ENCODE assay signal across 1 cellular context in the genomic region with DNA sequence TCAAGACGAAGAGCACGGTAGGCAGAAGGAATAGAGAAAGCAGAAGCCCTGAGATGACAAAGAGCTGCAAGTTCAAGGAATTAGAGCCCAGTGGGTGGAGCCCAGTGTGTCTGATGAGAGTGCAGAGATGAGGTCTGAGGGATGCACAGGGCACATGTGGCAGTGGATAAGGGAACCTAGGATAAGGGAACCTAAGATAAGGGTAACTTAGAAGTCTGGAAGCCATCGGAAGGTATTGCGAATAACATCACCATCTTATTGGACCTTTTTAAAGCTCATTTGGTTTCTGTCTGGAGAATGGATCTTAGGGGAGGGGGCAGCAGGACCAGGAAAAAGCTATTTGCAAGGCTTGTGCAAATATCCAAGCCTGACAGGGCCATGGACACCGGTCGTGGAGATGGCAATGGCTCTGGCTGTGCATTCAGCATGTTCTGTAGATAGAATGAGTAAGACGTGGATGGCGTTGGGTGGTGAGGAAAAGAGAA.
TF ChIP-seq lines count a peak whose summit lies in the region.

No MANE protein-coding gene starts in this region.

TF ChIP-seq in K562, 482 proteins besides CTCF, POLR2A, EP300 and RAD21 (continued from another document and continues in another):
- TF ChIP-seq, protein P1, sequence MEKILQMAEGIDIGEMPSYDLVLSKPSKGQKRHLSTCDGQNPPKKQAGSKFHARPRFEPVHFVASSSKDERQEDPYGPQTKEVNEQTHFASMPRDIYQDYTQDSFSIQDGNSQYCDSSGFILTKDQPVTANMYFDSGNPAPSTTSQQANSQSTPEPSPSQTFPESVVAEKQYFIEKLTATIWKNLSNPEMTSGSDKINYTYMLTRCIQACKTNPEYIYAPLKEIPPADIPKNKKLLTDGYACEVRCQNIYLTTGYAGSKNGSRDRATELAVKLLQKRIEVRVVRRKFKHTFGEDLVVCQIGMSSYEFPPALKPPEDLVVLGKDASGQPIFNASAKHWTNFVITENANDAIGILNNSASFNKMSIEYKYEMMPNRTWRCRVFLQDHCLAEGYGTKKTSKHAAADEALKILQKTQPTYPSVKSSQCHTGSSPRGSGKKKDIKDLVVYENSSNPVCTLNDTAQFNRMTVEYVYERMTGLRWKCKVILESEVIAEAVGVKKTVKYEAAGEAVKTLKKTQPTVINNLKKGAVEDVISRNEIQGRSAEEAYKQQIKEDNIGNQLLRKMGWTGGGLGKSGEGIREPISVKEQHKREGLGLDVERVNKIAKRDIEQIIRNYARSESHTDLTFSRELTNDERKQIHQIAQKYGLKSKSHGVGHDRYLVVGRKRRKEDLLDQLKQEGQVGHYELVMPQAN (IDR thresholded peaks at IDR 0.05; ENCODE audit: borderline replicate concordance) = peak; percentile 46; the same call in 1 of the 2 replicates
- TF ChIP-seq, protein P2, sequence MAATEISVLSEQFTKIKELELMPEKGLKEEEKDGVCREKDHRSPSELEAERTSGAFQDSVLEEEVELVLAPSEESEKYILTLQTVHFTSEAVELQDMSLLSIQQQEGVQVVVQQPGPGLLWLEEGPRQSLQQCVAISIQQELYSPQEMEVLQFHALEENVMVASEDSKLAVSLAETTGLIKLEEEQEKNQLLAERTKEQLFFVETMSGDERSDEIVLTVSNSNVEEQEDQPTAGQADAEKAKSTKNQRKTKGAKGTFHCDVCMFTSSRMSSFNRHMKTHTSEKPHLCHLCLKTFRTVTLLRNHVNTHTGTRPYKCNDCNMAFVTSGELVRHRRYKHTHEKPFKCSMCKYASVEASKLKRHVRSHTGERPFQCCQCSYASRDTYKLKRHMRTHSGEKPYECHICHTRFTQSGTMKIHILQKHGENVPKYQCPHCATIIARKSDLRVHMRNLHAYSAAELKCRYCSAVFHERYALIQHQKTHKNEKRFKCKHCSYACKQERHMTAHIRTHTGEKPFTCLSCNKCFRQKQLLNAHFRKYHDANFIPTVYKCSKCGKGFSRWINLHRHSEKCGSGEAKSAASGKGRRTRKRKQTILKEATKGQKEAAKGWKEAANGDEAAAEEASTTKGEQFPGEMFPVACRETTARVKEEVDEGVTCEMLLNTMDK (IDR thresholded peaks at IDR 0.05; ENCODE audit: borderline replicate concordance, insufficient read depth, low read depth, low read length, poor library complexity, severe bottlenecking) = no peak
- TF ChIP-seq CCNT2 (IDR thresholded peaks at IDR 0.05; ENCODE audit: borderline replicate concordance, extremely low read depth, insufficient read length, low read depth, low read length) (peak; percentile 72), ETV5 (CRISPR knock-in tag; IDR thresholded peaks at IDR 0.05; ENCODE audit: low read depth) (no peak), PHB (CRISPR knock-in tag; IDR thresholded peaks at IDR 0.05) (no peak), SRSF9 (IDR thresholded peaks at IDR 0.05; ENCODE audit: borderline replicate concordance, low read depth, low read length) (no peak), BRD4 (IDR thresholded peaks at IDR 0.05) (no peak), GATAD2A (IDR thresholded peaks at IDR 0.05) (no peak), NCOA1 (IDR thresholded peaks at IDR 0.05; ENCODE audit: low read depth) (peak; percentile 67; the same call in 1 of the 2 replicates), SAFB (IDR thresholded peaks at IDR 0.05; ENCODE audit: borderline replicate concordance, low read depth, low read length) (no peak), CBFA2T3 (IDR thresholded peaks at IDR 0.05) (peak; percentile 96), PURB (CRISPR knock-in tag; IDR thresholded peaks at IDR 0.05; ENCODE audit: low read depth) (no peak), BCL6 (CRISPR knock-in tag; IDR thresholded peaks at IDR 0.05) (0 out of 2 replicates have a peak, but pooled peaks have one; percentile 16), EZH2 (IDR thresholded peaks at IDR 0.05; ENCODE audit: borderline replicate concordance, low read depth, low read length) (no peak), ZNF134 (CRISPR knock-in tag; conservative IDR thresholded peaks at IDR 0.05) (no peak), ZNF316 (IDR thresholded peaks at IDR 0.05) (no peak), ELF2 (CRISPR knock-in tag; IDR thresholded peaks at IDR 0.05) (peak; percentile 67; the same call in 1 of the 2 replicates), ETV1 (tag; conservative IDR thresholded peaks at IDR 0.05; ENCODE audit: low read depth) (0 out of 2 replicates have a peak, but pooled peaks have one; percentile 27), RFX5 (IDR thresholded peaks at IDR 0.05; ENCODE audit: low read depth, low read length) (no peak), TCF3 (CRISPR knock-in tag; IDR thresholded peaks at IDR 0.05) (peak; percentile 96), ZNF263 (CRISPR knock-in tag; IDR thresholded peaks at IDR 0.05; ENCODE audit: borderline replicate concordance) (peak; percentile 32; the same call in 1 of the 2 replicates), COPS2 (conservative IDR thresholded peaks at IDR 0.05) (no peak), CHD1 (IDR thresholded peaks at IDR 0.05; ENCODE audit: low read length) (no peak), NCOA2 (IDR thresholded peaks at IDR 0.05; ENCODE audit: partially characterized antibody in 2 of 2) (no peak), GABPB2 (CRISPR knock-in tag; conservative IDR thresholded peaks at IDR 0.05) (no peak), TCF7 (IDR thresholded peaks at IDR 0.05; ENCODE audit: borderline replicate concordance) (no peak), PTBP1 (IDR thresholded peaks at IDR 0.05; ENCODE audit: low read depth, low read length) (no peak), DPF2 (IDR thresholded peaks at IDR 0.05) (peak; percentile 94), SMARCE1 (IDR thresholded peaks at IDR 0.05) (peak; percentile 89), PCBP2 (IDR thresholded peaks at IDR 0.05; ENCODE audit: low read depth, low read length, poor library complexity, severe bottlenecking) (no peak), ILK (tag; IDR thresholded peaks at IDR 0.05; ENCODE audit: borderline replicate concordance, low read depth) (no peak), MBD2 (IDR thresholded peaks at IDR 0.05; ENCODE audit: borderline replicate concordance, low read depth) (peak; percentile 62; the same call in 1 of the 2 replicates), TEAD4 (IDR thresholded peaks at IDR 0.05; ENCODE audit: low read length) (peak; percentile 94), TEAD4 (CRISPR knock-in tag; IDR thresholded peaks at IDR 0.05; ENCODE audit: borderline replicate concordance) (no peak), FOXJ3 (CRISPR knock-in tag; IDR thresholded peaks at IDR 0.05) (no peak), FOXM1 (IDR thresholded peaks at IDR 0.05; ENCODE audit: low read depth) (peak; percentile 66; the same call in 1 of the 2 replicates), FOXM1 (CRISPR knock-in tag; IDR thresholded peaks at IDR 0.05; ENCODE audit: low read depth) (no peak), KDM5B (IDR thresholded peaks at IDR 0.05; ENCODE audit: insufficient replicate concordance, low read depth, low read length) (no peak), MYNN (IDR thresholded peaks at IDR 0.05) (peak; percentile 70; the same call in 1 of the 2 replicates), MYNN (CRISPR knock-in tag; IDR thresholded peaks at IDR 0.05) (no peak)
- TF ChIP-seq, protein P3, sequence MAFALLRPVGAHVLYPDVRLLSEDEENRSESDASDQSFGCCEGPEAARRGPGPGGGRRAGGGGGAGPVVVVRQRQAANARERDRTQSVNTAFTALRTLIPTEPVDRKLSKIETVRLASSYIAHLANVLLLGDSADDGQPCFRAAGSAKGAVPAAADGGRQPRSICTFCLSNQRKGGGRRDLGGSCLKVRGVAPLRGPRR (CRISPR knock-in tag; IDR thresholded peaks at IDR 0.05) = no peak
- TF ChIP-seq, protein P4, sequence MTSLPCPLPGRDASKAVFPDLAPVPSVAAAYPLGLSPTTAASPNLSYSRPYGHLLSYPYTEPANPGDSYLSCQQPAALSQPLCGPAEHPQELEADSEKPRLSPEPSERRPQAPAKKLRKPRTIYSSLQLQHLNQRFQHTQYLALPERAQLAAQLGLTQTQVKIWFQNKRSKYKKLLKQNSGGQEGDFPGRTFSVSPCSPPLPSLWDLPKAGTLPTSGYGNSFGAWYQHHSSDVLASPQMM (CRISPR knock-in tag; IDR thresholded peaks at IDR 0.05) = no peak
- TF ChIP-seq, protein P5, sequence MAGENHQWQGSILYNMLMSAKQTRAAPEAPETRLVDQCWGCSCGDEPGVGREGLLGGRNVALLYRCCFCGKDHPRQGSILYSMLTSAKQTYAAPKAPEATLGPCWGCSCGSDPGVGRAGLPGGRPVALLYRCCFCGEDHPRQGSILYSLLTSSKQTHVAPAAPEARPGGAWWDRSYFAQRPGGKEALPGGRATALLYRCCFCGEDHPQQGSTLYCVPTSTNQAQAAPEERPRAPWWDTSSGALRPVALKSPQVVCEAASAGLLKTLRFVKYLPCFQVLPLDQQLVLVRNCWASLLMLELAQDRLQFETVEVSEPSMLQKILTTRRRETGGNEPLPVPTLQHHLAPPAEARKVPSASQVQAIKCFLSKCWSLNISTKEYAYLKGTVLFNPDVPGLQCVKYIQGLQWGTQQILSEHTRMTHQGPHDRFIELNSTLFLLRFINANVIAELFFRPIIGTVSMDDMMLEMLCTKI (IDR thresholded peaks at IDR 0.05; ENCODE audit: partially characterized antibody) = no peak
- TF ChIP-seq, protein P6, sequence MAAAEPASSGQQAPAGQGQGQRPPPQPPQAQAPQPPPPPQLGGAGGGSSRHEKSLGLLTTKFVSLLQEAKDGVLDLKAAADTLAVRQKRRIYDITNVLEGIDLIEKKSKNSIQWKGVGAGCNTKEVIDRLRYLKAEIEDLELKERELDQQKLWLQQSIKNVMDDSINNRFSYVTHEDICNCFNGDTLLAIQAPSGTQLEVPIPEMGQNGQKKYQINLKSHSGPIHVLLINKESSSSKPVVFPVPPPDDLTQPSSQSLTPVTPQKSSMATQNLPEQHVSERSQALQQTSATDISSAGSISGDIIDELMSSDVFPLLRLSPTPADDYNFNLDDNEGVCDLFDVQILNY (CRISPR knock-in tag; IDR thresholded peaks at IDR 0.05) = no peak
- TF ChIP-seq, protein P7, sequence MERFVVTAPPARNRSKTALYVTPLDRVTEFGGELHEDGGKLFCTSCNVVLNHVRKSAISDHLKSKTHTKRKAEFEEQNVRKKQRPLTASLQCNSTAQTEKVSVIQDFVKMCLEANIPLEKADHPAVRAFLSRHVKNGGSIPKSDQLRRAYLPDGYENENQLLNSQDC (CRISPR knock-in tag; IDR thresholded peaks at IDR 0.05) = no peak
- TF ChIP-seq, protein P8, sequence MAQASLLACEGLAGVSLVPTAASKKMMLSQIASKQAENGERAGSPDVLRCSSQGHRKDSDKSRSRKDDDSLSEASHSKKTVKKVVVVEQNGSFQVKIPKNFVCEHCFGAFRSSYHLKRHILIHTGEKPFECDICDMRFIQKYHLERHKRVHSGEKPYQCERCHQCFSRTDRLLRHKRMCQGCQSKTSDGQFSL (CRISPR knock-in tag; IDR thresholded peaks at IDR 0.05) = no peak
- TF ChIP-seq, protein P8 (tag; IDR thresholded peaks at IDR 0.05) = no peak
- TF ChIP-seq, protein P9, sequence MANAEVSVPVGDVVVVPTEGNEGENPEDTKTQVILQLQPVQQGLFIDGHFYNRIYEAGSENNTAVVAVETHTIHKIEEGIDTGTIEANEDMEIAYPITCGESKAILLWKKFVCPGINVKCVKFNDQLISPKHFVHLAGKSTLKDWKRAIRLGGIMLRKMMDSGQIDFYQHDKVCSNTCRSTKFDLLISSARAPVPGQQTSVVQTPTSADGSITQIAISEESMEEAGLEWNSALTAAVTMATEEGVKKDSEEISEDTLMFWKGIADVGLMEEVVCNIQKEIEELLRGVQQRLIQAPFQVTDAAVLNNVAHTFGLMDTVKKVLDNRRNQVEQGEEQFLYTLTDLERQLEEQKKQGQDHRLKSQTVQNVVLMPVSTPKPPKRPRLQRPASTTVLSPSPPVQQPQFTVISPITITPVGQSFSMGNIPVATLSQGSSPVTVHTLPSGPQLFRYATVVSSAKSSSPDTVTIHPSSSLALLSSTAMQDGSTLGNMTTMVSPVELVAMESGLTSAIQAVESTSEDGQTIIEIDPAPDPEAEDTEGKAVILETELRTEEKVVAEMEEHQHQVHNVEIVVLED (CRISPR knock-in tag; IDR thresholded peaks at IDR 0.05) = no peak
